28 cellular contexts compared by ENCODE assay signal in genomic region chr6:91822581-91822980, GRCh38.
"Had no signal": no experiment of that assay in that cellular context is flagged by ENCODE, and none has a peak within 500 bp of the region (broad histone marks: within the 10 kb centered on the region; RNA-seq: fewer than 3 reads in every experiment).

No MANE protein-coding gene starts in this region.

- H3K27me3 ChIP-seq: ascending aorta, MG63, SJSA1 had no signal

- ATAC-seq: activated CD8-positive, alpha-beta T cell treated with anti-CD3 and anti-CD28 coated beads for 36 hours; activated T-cell treated with anti-CD3 and anti-CD28 coated beads, Interleukin-2, amount 50 U/mL, for 72 hours; activated T-helper 17 cell treated with anti-CD3 and anti-CD28 coated beads, Interleukin-2, amount 50 U/mL, for 72 hours; Panc1 had no signal

- FAIRE-seq: colon, TTC549 had no signal

- H3K27ac ChIP-seq: ascending aorta, SJSA1 had no signal

- H3K4me1 ChIP-seq: ascending aorta, SJSA1 had no signal

- H3K36me3 ChIP-seq: ascending aorta, MG63, SJSA1 had no signal

- DNase-seq: activated CD4-positive, alpha-beta T cell treated with anti-CD3 and anti-CD28 coated beads, Interleukin-2, amount 10 ng/mL, durations not matched to agents 24 days and 14 days; activated CD4-positive, alpha-beta T cell treated with anti-CD3 and anti-CD28 coated beads, Interleukin-2, amount 50 U/mL, for 4 hours; activated CD8-positive, alpha-beta T cell treated with anti-CD3 and anti-CD28 coated beads for 36 hours; activated effector memory CD4-positive, alpha-beta T cell treated with anti-CD3 and anti-CD28 coated beads, Interleukin-2, amount 50 U/mL, for 16 hours; activated naive CD4-positive, alpha-beta T cell; activated naive CD8-positive, alpha-beta T cell treated with anti-CD3 and anti-CD28 coated beads, Interleukin-2, amount 10 ng/mL, durations not matched to agents 7 days and 5 days; activated T-cell treated with anti-CD3 and anti-CD28 coated beads, Interleukin-2, amount 50 U/mL, for 1 hour; activated T-cell treated with anti-CD3 and anti-CD28 coated beads, Interleukin-2, amount 50 U/mL, for 72 hours; amygdala; central memory CD4-positive, alpha-beta T cell; MG63; NCI-H1048; NCI-H1105 treated with DMSO at 0.1 percent for 48 hours; NCI-H1436; NCI-H1694; NCI-H1930; NCI-H2081 treated with DMSO at 0.1 percent for 48 hours; NCI-H2171; NCI-H524; SHP77 treated with DMSO at 0.1 percent for 48 hours; SW 1271; T-helper 1 cell had no signal

- H3K9me3 ChIP-seq: ascending aorta, MG63, SJSA1 had no signal

- H3K4me3 ChIP-seq: ascending aorta, MG63, SJSA1 had no signal
